31 cellular contexts compared by ENCODE assay signal in the genomic region with DNA sequence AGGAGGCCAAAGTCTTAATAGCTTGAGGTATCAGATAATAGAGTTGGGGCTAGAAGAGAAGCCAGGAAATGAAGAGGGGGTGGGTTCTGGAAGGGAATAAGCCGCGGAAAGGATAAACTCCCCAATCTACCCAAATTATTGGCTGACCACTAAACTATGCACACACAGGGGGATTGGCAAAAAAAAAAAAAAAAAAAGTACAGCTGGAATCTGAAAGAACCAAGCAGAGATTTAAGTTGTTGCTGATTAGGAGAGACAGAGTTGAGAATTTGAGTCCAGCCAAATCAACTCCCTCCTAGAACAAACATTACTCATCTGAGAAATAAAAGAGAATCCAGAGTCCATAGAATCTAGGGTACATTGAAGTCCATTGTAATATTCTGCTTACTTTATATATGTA.
DNase-seq lines count a peak whose midpoint lies in the region; ATAC-seq and TF ChIP-seq lines count a peak whose summit lies in the region.
"Had no signal": no experiment of that assay in that cellular context is flagged by ENCODE, and none has a peak within 500 bp of the region (broad histone marks: within the 10 kb centered on the region; RNA-seq: fewer than 3 reads in every experiment).

No MANE protein-coding gene starts in this region.

- POLR2A ChIA-PET in Panc1 (lab: Charles Lee), result interaction anchor here (0.6 kb wide), 1 partner anchor 56 kb away, joined by 3 read pairs; no protein-coding TSS in a partner anchor

- no peaks in the 10 kb centered on the region for H3K27me3 ChIP-seq in Panc1 (ENCODE audit: control insufficient read depth, insufficient read depth, low read length)
- no peaks in the 10 kb centered on the region for H3K27me3 ChIP-seq in mucosa of rectum (ENCODE audit: control insufficient read depth in 2 of 2, insufficient read depth in 2 of 2, low read length in 2 of 2)
- H3K27me3 ChIP-seq: cardiac muscle cell had no signal

- DNase-seq in Panc1 (ENCODE audit: low read depth, low spot score), result no peak
- peak; percentile 85 for DNase-seq in fibroblast of the aortic adventitia (ENCODE audit: low read depth)
- DNase-seq in NCI-H526 (lab: John Stamatoyannopoulos, UW), result no peak
- DNase-seq in GF-D8 (lab: John Stamatoyannopoulos, UW), result no peak
- no peak for DNase-seq in DMS114 treated with DMSO at 0.1 percent for 48 hours (lab: John Stamatoyannopoulos, UW; ENCODE audit: unreplicated experiment)
- DNase-seq: activated CD4-positive, alpha-beta T cell treated with anti-CD3 and anti-CD28 coated beads, Interleukin-2, amount 10 ng/mL, durations not matched to agents 24 days and 14 days; anterior cingulate cortex; CD4-positive, alpha-beta memory T cell; effector memory CD4-positive, alpha-beta T cell; EL; foreskin fibroblast; islet precursor cell; lower lobe of right lung; midbrain; natural killer cell; NCI-H1417 treated with DMSO at 0.1 percent for 48 hours; NCI-H2029 treated with DMSO at 0.1 percent for 48 hours; NCI-H524 treated with DMSO at 0.1 percent for 48 hours; nucleus accumbens; stimulated activated CD4-positive, alpha-beta T cell treated with anti-CD3 and anti-CD28 coated beads, Interleukin-15, amount 100 ng/mL, for 24 hours; stimulated activated CD4-positive, alpha-beta T cell treated with anti-CD3 and anti-CD28 coated beads, Interleukin-4, amount 100 ng/mL, for 4 hours; substantia nigra had no signal

- in situ Hi-C loops in Panc1 (cut with HindIII; ENCODE audit: low pct_unique_long_range_greater_than_20kb, low sequenced_read_pairs), result no loop called here

- no peaks in the 10 kb centered on the region for H3K36me3 ChIP-seq in Panc1 (ENCODE audit: control insufficient read depth, insufficient read depth, low read length)
- H3K36me3 ChIP-seq in mucosa of rectum (ENCODE audit: control insufficient read depth in 2 of 2, insufficient read depth in 2 of 2, low read length in 2 of 2), result no peaks in the 10 kb centered on the region
- H3K36me3 ChIP-seq: cardiac muscle cell, HAP-1, lower lobe of right lung, prostate gland had no signal

- H3K9me3 ChIP-seq in Panc1 (ENCODE audit: control insufficient read depth, insufficient read depth, low read depth, low read length), result peaks cover 20% of the 10 kb centered on the region; the same call in 1 of the 2 replicates
- peaks cover 0 to 3% of the 10 kb centered on the region in 2 donors for H3K9me3 ChIP-seq in mucosa of rectum (ENCODE audit: control insufficient read depth in 2 of 2, low read length in 2 of 2)
- H3K9me3 ChIP-seq: HAP-1, lower lobe of right lung, prostate gland had no signal

- H3K9ac ChIP-seq in mucosa of rectum (ENCODE audit: low read depth in 1 of 2, low read length in 2 of 2), result no peak overlapping the region

- intact Hi-C loops in Panc1 (cut with micrococcal nuclease; ENCODE audit: unreplicated experiment), result no loop called here

- H3K4me3 ChIP-seq in Panc1 (ENCODE audit: low read depth in 2 of 2, low read length in 2 of 2) (no peak overlapping the region), fibroblast of the aortic adventitia (ENCODE audit: low read depth, low read length) (no peak overlapping the region), mucosa of rectum (ENCODE audit: low read length in 2 of 2) (peak overlapping the region in 1 of 2 donors; percentile 3)
- H3K4me3 ChIP-seq: cardiac muscle cell, coronary artery, HAP-1, lower lobe of right lung, prostate gland had no signal

- H3K27ac ChIP-seq in 22Rv1 (peak overlapping the region; percentile 83; the same call in 1 of the 2 replicates), Panc1 (ENCODE audit: low read length) (peak overlapping the region; percentile 71; the same call in 1 of the 2 replicates), mucosa of rectum (ENCODE audit: low read depth in 2 of 2, low read length in 2 of 2) (peak overlapping the region; percentile 67 to 74)
- H3K27ac ChIP-seq: cardiac muscle cell, coronary artery, lower lobe of right lung, prostate gland had no signal

- H3K4me1 ChIP-seq in Panc1 (ENCODE audit: control insufficient read depth, insufficient read depth, low read length) (peaks cover 21% of the 10 kb centered on the region), mucosa of rectum (ENCODE audit: control insufficient read depth in 2 of 2, insufficient read depth in 2 of 2, low read length in 2 of 2) (peaks cover 26 to 53% of the 10 kb centered on the region in 2 donors)
- H3K4me1 ChIP-seq: HAP-1, prostate gland had no signal

- TF ChIP-seq CTCF in 22Rv1 (IDR thresholded peaks at IDR 0.05) (no peak), Panc1 (IDR thresholded peaks at IDR 0.05) (no peak), fibroblast of the aortic adventitia (IDR thresholded peaks at IDR 0.05; ENCODE audit: insufficient read depth, low read length) (no peak)

- BruUV-seq in Panc1 (replicated peaks; lab: Mats Ljungman, UMichigan), result no TSS peak

- CTCF ChIA-PET in Panc1 (lab: Charles Lee), result interaction anchor here (0.6 kb wide), 1 partner anchor 1304 kb away, joined by 4 read pairs; no protein-coding TSS in a partner anchor

- ATAC-seq in Panc1 (no peak), GM21526 (IDR thresholded peaks at IDR 0.05; ENCODE audit: low FRiP score, unreplicated experiment) (no peak)
- ATAC-seq: activated naive CD4-positive, alpha-beta T cell treated with anti-CD3 and anti-CD28 coated beads, Interleukin-2, amount 50 U/mL, for 72 hours; natural killer cell; WTC11 had no signal
